In the genomic region with DNA sequence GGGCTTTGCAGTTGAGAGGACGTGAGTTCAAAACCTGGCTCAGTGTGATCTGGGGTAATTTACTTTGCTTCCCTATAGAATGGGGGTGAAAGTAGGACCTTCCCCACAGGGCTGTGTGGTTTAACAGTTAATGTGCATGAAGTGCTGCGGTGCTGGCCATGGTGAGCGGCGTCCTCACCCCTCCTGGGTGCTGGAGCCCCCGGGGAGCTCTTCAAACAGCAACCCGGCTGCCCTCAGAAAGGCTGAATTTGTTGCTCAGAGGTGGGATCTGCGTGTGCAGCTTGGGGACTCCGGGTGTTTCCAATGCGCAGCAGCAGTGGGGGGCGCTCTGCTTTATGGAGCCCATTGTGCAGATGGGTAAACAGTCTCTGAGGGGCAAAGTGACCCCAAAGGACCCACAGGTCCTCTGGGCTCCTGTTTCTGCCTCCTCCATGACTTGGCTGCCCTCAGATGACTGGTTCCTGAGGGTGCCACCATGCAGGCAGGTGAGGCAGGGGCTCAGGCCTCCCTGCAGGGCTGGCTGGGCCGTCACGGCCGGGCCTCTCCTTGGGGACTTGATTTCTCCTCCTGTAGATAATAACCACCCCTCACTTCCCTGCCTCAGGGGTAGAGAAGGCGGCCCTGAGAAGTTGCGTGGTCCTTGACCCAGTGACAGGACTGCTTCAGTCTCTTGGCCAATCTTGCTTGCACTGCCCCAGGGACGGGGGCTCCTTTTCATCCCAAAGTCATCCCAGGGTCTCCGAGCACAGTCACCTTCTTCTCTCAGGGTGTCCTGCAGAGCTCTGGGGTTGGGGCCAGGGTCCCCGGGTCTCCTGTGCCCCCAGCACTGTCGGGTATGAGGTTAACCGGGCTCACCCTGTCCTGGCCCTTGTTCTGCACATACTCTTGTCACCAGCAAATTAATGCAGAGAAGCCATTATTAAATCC, we compare ENCODE assay signal across 21 cellular contexts. TPM values are rescaled to one million over a fixed set of nuclear protein-coding genes. Genes with fewer than 3 reads are reported as not detected.
DNase-seq lines count a peak whose midpoint lies in the region; ATAC-seq and TF ChIP-seq lines count a peak whose summit lies in the region.
"Had no signal": no experiment of that assay in that cellular context is flagged by ENCODE, and none has a peak within 500 bp of the region (broad histone marks: within the 10 kb centered on the region; RNA-seq: fewer than 3 reads in every experiment).

No MANE protein-coding gene starts in this region.

- DNase-seq in GM23338 (ENCODE audit: low spot score) (no peak), RWPE2 (ENCODE audit: low spot score) (peak; percentile 27), hepatocyte (ENCODE audit: low spot score) (no peak), smooth muscle cell (lab: John Stamatoyannopoulos, UW; ENCODE audit: unreplicated experiment) (no peak), dedifferentiated amniotic fluid mesenchymal stem cell (ENCODE audit: extremely low spot score) (no peak), thyroid gland (no peak)
- DNase-seq: CD8-positive, alpha-beta memory T cell; DMS 273 treated with DMSO at 0.1 percent for 48 hours; H9; MM.1S; NCI-H2029; NCI-H524 treated with DMSO at 0.1 percent for 48 hours; NCI-H774; NK-92 treated with Interleukin-12 subunit alpha and Interleukin-12 subunit beta, amount 100 ng/mL, for 24 hours; Right ventricle myocardium superior; T-helper 1 cell had no signal

- peaks cover 20% of the 10 kb centered on the region for H3K4me1 Mint-ChIP-seq in GM23338

- H3K79me2 ChIP-seq in GM23338 (replicated peaks; ENCODE audit: insufficient read depth) (no peaks in the 10 kb centered on the region), hepatocyte (no peaks in the 10 kb centered on the region), smooth muscle cell (ENCODE audit: low read depth) (no peaks in the 10 kb centered on the region)

- H3K4me1 ChIP-seq in GM23338 (ENCODE audit: insufficient read depth) = peaks cover 5% of the 10 kb centered on the region; the same call in 1 of the 2 replicates
- no peaks in the 10 kb centered on the region for H3K4me1 ChIP-seq in RWPE2 (ENCODE audit: insufficient read depth, poor library complexity, severe bottlenecking)
- H3K4me1 ChIP-seq in hepatocyte (ENCODE audit: insufficient read depth) = peaks cover 42% of the 10 kb centered on the region
- H3K4me1 ChIP-seq in smooth muscle cell (ENCODE audit: low read depth) = peaks cover 20% of the 10 kb centered on the region
- H3K4me1 ChIP-seq in thyroid gland = peaks cover 0 to 5% of the 10 kb centered on the region in 2 donors
- H3K4me1 ChIP-seq: SJSA1 had no signal

- peaks cover 28% of the 10 kb centered on the region for H3K27me3 Mint-ChIP-seq in GM23338 (ENCODE audit: insufficient read depth, low read depth, poor library complexity)

- no peak overlapping the region for H3K27ac Mint-ChIP-seq in GM23338
- H3K27ac Mint-ChIP-seq: CD14-positive monocyte, H9 had no signal

- H3K27ac ChIP-seq in GM23338 (ENCODE audit: low read depth) = no peak overlapping the region
- H3K27ac ChIP-seq in RWPE2 (ENCODE audit: poor library complexity, severe bottlenecking) = no peak overlapping the region
- H3K27ac ChIP-seq in hepatocyte = peak overlapping the region; percentile 78
- H3K27ac ChIP-seq in smooth muscle cell (ENCODE audit: low read depth) = no peak overlapping the region
- H3K27ac ChIP-seq in thyroid gland = no peak overlapping the region
- H3K27ac ChIP-seq: SJSA1 had no signal

- H3K36me3 ChIP-seq in GM23338 (ENCODE audit: insufficient read depth) (no peaks in the 10 kb centered on the region), RWPE2 (ENCODE audit: low read depth) (no peaks in the 10 kb centered on the region), hepatocyte (replicated peaks; ENCODE audit: insufficient read depth, low read depth) (no peaks in the 10 kb centered on the region), smooth muscle cell (ENCODE audit: low read depth) (no peaks in the 10 kb centered on the region), thyroid gland (no peaks in the 10 kb centered on the region)
- H3K36me3 ChIP-seq: SJSA1 had no signal

- 86% methylated on average over 20 of the region's 20 CpGs for WGBS in hepatocyte (ENCODE audit: low lambda C conversion rate, missing lambda C conversion rate)
- 87% methylated on average over 20 of the region's 20 CpGs for WGBS in smooth muscle cell (ENCODE audit: low lambda C conversion rate)
- 83 to 91% methylated on average over 12 to 13 of the region's 20 CpGs for WGBS in thyroid gland, 2 donors

- H3K4me2 ChIP-seq in GM23338 = no peak overlapping the region
- H3K4me2 ChIP-seq in hepatocyte = peak overlapping the region; percentile 68
- H3K4me2 ChIP-seq in smooth muscle cell = peak overlapping the region; percentile 59

- no peak overlapping the region for H3K9ac ChIP-seq in smooth muscle cell (ENCODE audit: low read depth)

- H3K4me3 Mint-ChIP-seq in GM23338 = no peak overlapping the region
- H3K4me3 Mint-ChIP-seq: CD14-positive monocyte, H9 had no signal

- no peaks in the 10 kb centered on the region for H3K36me3 Mint-ChIP-seq in GM23338 (ENCODE audit: low read depth)
- H3K36me3 Mint-ChIP-seq: CD14-positive monocyte; CD8-positive, alpha-beta memory T cell had no signal

- H3K27me3 ChIP-seq in GM23338 (ENCODE audit: insufficient read depth) = no peaks in the 10 kb centered on the region
- H3K27me3 ChIP-seq in RWPE2 (ENCODE audit: insufficient read depth, poor library complexity, severe bottlenecking) = no peaks in the 10 kb centered on the region
- H3K27me3 ChIP-seq in hepatocyte = no peaks in the 10 kb centered on the region
- H3K27me3 ChIP-seq in smooth muscle cell (ENCODE audit: low read depth) = no peaks in the 10 kb centered on the region
- no peaks in the 10 kb centered on the region for H3K27me3 ChIP-seq in thyroid gland

- no peaks in the 10 kb centered on the region for H3K9me3 ChIP-seq in RWPE2 (ENCODE audit: severe bottlenecking)
- H3K9me3 ChIP-seq in hepatocyte (ENCODE audit: low read depth) = no peaks in the 10 kb centered on the region
- H3K9me3 ChIP-seq in smooth muscle cell (replicated peaks; ENCODE audit: low read depth) = no peaks in the 10 kb centered on the region
- no peaks in the 10 kb centered on the region for H3K9me3 ChIP-seq in thyroid gland
- H3K9me3 ChIP-seq: SJSA1 had no signal

- H3K9me2 ChIP-seq in GM23338 (ENCODE audit: insufficient read depth) (no peaks in the 10 kb centered on the region), hepatocyte (replicated peaks; ENCODE audit: insufficient read depth) (no peaks in the 10 kb centered on the region)

- H4K20me1 ChIP-seq in GM23338 (replicated peaks; ENCODE audit: insufficient read depth) (no peaks in the 10 kb centered on the region), hepatocyte (ENCODE audit: insufficient read depth, poor library complexity, severe bottlenecking) (no peaks in the 10 kb centered on the region), smooth muscle cell (ENCODE audit: low read depth) (no peaks in the 10 kb centered on the region)

- ATAC-seq in GM23338 (no peak), RWPE2 (ENCODE audit: low read depth) (no peak), GM18498 (IDR thresholded peaks at IDR 0.05; ENCODE audit: unreplicated experiment) (no peak)

- TF ChIP-seq CTCF in GM23338 (conservative IDR thresholded peaks at IDR 0.05; ENCODE audit: low read depth in 2 of 2) = 0 out of 4 replicates have a peak, but pooled peaks of 1 of the 2 experiments have one; percentile 19
- no peak for TF ChIP-seq CTCF in RWPE2 (IDR thresholded peaks at IDR 0.05; ENCODE audit: poor library complexity, severe bottlenecking)
- TF ChIP-seq CTCF in hepatocyte (IDR thresholded peaks at IDR 0.05; ENCODE audit: poor library complexity) = no peak
- no peak for TF ChIP-seq CTCF in smooth muscle cell (IDR thresholded peaks at IDR 0.05; ENCODE audit: borderline replicate concordance, insufficient read depth, poor library complexity, severe bottlenecking)
- no peak for TF ChIP-seq CTCF in thyroid gland (IDR thresholded peaks at IDR 0.05)

- H3K9me3 Mint-ChIP-seq in GM23338 = no peaks in the 10 kb centered on the region
- H3K9me3 Mint-ChIP-seq: CD14-positive monocyte; CD8-positive, alpha-beta memory T cell; H9 had no signal

- H2AFZ ChIP-seq in GM23338 (peak overlapping the region; percentile 59), hepatocyte (no peak overlapping the region), smooth muscle cell (ENCODE audit: low read depth) (no peak overlapping the region)

- H3K4me3 ChIP-seq in GM23338 = no peak overlapping the region
- H3K4me3 ChIP-seq in RWPE2 (ENCODE audit: severe bottlenecking) = no peak overlapping the region
- no peak overlapping the region for H3K4me3 ChIP-seq in hepatocyte
- H3K4me3 ChIP-seq in smooth muscle cell = no peak overlapping the region
- H3K4me3 ChIP-seq in thyroid gland (replicated peaks in 1 of 3) = no peak overlapping the region
- H3K4me3 ChIP-seq: SJSA1 had no signal

- TF ChIP-seq POLR2A in thyroid gland (IDR thresholded peaks at IDR 0.05) = no peak

- intact Hi-C loops in thyroid gland (cut with DNase I) = no loop called here

- H3F3A ChIP-seq in GM23338 (replicated peaks; ENCODE audit: low read depth) (no peaks in the 10 kb centered on the region), smooth muscle cell (ENCODE audit: low read depth) (no peaks in the 10 kb centered on the region)

TF ChIP-seq in GM23338, 12 proteins besides CTCF, POLR2A, EP300 and RAD21:
- TF ChIP-seq EZH2 (IDR thresholded peaks at IDR 0.05; ENCODE audit: low read depth, unreplicated experiment) = no peak

RNA-seq across cellular contexts. Expression of gene DMRTB1, which starts 40.3 kb away (rescaled TPM):
- total RNA-seq in GM23338 (2014; rRNA removed; shearing (Covaris generic)) = 1.2 TPM in 1 of 2 replicates, not detected in the other
- 0.27 and 0.49 TPM in 2 replicates for polyA plus RNA-seq in GM23338 (2016; fragmentation: Nextera tagmentation; extraction: Ambion mirVana)
- total RNA-seq in hepatocyte = not detected in 2 replicates
- polyA plus RNA-seq in hepatocyte = not detected in 2 replicates
- total RNA-seq in smooth muscle cell = not detected in 2 replicates
- not detected in 2 replicates for polyA plus RNA-seq in smooth muscle cell
- total RNA-seq in thyroid gland = under 1 TPM in 1 of 4 donors, not detected in 3; 0.27 TPM
- total RNA-seq: A673; CD8-positive, alpha-beta memory T cell; H9; PC-3; Right ventricle myocardium superior; SJSA1 had no signal
- polyA plus RNA-seq: CD14-positive monocyte; CD8-positive, alpha-beta memory T cell had no signal
